In the genomic region with DNA sequence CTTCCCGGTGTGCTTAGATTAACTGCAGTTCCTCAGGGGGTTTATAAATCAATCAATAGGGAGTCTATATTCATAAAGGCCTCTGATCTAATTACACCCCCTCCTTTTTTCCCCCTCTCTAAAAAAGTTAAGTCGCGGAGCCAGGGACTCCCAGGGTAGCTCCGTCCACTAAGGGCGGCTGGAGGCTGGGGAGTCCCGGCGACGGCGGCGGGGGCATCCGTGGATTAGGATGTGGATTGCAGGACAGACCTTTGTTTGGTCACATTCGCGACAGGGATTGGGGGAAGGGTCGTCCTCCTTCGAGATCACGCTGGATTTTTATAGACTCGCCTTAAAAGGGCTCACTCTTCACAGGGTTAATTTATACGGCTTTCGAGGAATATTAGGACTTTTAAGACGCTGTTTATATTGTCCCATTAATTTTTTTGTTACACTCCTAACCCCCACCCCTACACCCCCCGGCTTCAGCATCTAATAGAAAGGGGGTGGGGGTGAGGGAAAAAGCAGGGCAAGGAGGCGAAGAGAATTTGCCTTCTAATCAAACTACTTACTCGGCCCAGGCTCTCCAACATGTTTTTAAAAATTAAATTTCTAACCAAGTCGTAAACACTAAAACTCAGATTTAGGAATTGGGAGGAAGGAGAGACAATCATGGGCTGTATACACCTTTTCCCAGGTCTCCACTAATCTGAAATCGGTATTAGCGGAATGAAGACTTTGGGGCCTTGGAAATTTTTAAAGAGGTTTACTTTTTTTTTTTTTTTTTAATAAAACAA, we compare ENCODE assay signal across 22 cellular contexts. TPM values are rescaled to one million over a fixed set of nuclear protein-coding genes. Genes with fewer than 3 reads are reported as not detected.
A peak's percentile ranks its signal among the peaks of the same experiment; 100 is the strongest.
DNase-seq lines count a peak whose midpoint lies in the region; FAIRE-seq and TF ChIP-seq lines count a peak whose summit lies in the region.
"Had no signal": no experiment of that assay in that cellular context is flagged by ENCODE, and none has a peak within 500 bp of the region (broad histone marks: within the 10 kb centered on the region; RNA-seq: fewer than 3 reads in every experiment).

No MANE protein-coding gene starts in this region.

- H2BK20ac ChIP-seq in H1 (ENCODE audit: low read length): no peak overlapping the region

- H3K18ac ChIP-seq in H1 (ENCODE audit: extremely low read depth, low read length): no peak overlapping the region
- no peak overlapping the region for H3K18ac ChIP-seq in neuronal stem cell (ENCODE audit: low read length)

- no peak overlapping the region for H2AFZ ChIP-seq in H1 (ENCODE audit: low read length)
- no peak overlapping the region for H2AFZ ChIP-seq in neuronal stem cell (ENCODE audit: low read length)

- no peak overlapping the region for H4K5ac ChIP-seq in H1 (ENCODE audit: insufficient read length, low read depth, low read length)

- H3K36me3 ChIP-seq in HUES48 (ENCODE audit: control insufficient read depth, insufficient read depth, low read length): no peaks in the 10 kb centered on the region
- H3K36me3 ChIP-seq in H1 (ENCODE audit: control insufficient read depth in 2 of 4, insufficient read depth in 4 of 4, low read length in 3 of 4): peaks cover 0 to 2% (median 0%) of the 10 kb centered on the region in 4 experiments; a peak in 1 of 8 replicates
- H3K36me3 ChIP-seq in neuronal stem cell (replicated peaks in 1 of 2; ENCODE audit: control insufficient read depth in 2 of 2, insufficient read depth in 2 of 2, low read length in 2 of 2): no peaks in the 10 kb centered on the region
- no peaks in the 10 kb centered on the region for H3K36me3 ChIP-seq in MG63
- H3K36me3 ChIP-seq: heart right ventricle had no signal

- H3K9me3 ChIP-seq in HUES48 (ENCODE audit: control insufficient read depth, insufficient read depth, low read length) (no peaks in the 10 kb centered on the region), H1 (ENCODE audit: insufficient read depth in 2 of 2, low read depth in 1 of 2, low read length in 1 of 2) (no peaks in the 10 kb centered on the region), neuronal stem cell (replicated peaks in 1 of 2; ENCODE audit: control insufficient read depth in 2 of 2, insufficient read depth in 1 of 2, low read depth in 1 of 2, low read length in 2 of 2) (peaks cover 0 to 2% of the 10 kb centered on the region in 2 donors), MG63 (no peaks in the 10 kb centered on the region)
- H3K9me3 ChIP-seq: heart right ventricle had no signal

- H4K20me1 ChIP-seq in H1 (replicated peaks in 1 of 2; ENCODE audit: control insufficient read depth in 1 of 2, insufficient read depth in 2 of 2, low read length in 2 of 2): peaks cover 0 to 26% of the 10 kb centered on the region in 2 experiments

- WGBS in H1 (ENCODE audit: extremely low coverage in 1 of 2, insufficient coverage in 1 of 2, insufficient read length in 1 of 2, insufficient replicate concordance in 2 of 2, low coverage in 1 of 2, low lambda C conversion rate in 2 of 2, missing lambda C conversion rate in 1 of 2), 2 experiments: 2% methylated on average over 26 of the region's 26 CpGs; no CpG with 5 or more reads in 1 of the 2 experiments
- WGBS in neuronal stem cell (ENCODE audit: extremely low coverage in 2 of 2, insufficient read length in 2 of 2, insufficient replicate concordance in 1 of 2), 2 donors: no CpG with 5 or more reads among the region's 26 CpGs

- no peak for FAIRE-seq in H1 (lab: Jason Lieb, UNC)
- FAIRE-seq: bronchial epithelial cell had no signal

- H3K4ac ChIP-seq in H1 (replicated peaks; ENCODE audit: insufficient read length, low read depth, low read length): no peak overlapping the region
- no peak overlapping the region for H3K4ac ChIP-seq in neuronal stem cell (ENCODE audit: low read length)

- no peak overlapping the region; the same call in 1 of the 2 replicates for H2BK12ac ChIP-seq in H1 (ENCODE audit: low read depth, low read length)
- no peak overlapping the region for H2BK12ac ChIP-seq in neuronal stem cell (ENCODE audit: low read length)

- no peak for TF ChIP-seq CTCF in H1 (IDR thresholded peaks at IDR 0.05; ENCODE audit: control extremely low read depth in 1 of 3, insufficient read depth in 1 of 3, low read depth in 1 of 3, low read length in 3 of 3)

- H3K79me1 ChIP-seq in H1 (ENCODE audit: low read depth, low read length): no peaks in the 10 kb centered on the region
- H3K79me1 ChIP-seq in neuronal stem cell (ENCODE audit: low read depth, low read length): no peaks in the 10 kb centered on the region

- H3K4me3 ChIP-seq in HUES48 (ENCODE audit: low read depth, low read length) (peak overlapping the region; percentile 66), H1 (ENCODE audit: extremely low read depth in 1 of 4, insufficient read depth in 2 of 4, low read depth in 3 of 4, low read length in 4 of 4) (peak overlapping the region in 1 of 4 experiments; percentile 59; a peak in 2 of 8 replicates), neuronal stem cell (ENCODE audit: low read length in 2 of 2) (no peak overlapping the region), MG63 (no peak overlapping the region)
- H3K4me3 ChIP-seq: heart right ventricle, SK-N-MC had no signal

- H2BK120ac ChIP-seq in H1 (replicated peaks; ENCODE audit: low read depth, low read length): no peak overlapping the region
- H2BK120ac ChIP-seq in neuronal stem cell (ENCODE audit: low read depth, low read length): no peak overlapping the region

- H3K4me1 ChIP-seq in HUES48 (ENCODE audit: control insufficient read depth, insufficient read depth, low read length): peaks cover 52% of the 10 kb centered on the region
- peaks cover 4 to 40% (median 21%) of the 10 kb centered on the region in 4 experiments for H3K4me1 ChIP-seq in H1 (replicated peaks in 1 of 4; ENCODE audit: control insufficient read depth in 3 of 4, insufficient read depth in 4 of 4, low read length in 3 of 4)
- H3K4me1 ChIP-seq in neuronal stem cell (ENCODE audit: control insufficient read depth in 2 of 2, insufficient read depth in 1 of 2, low read depth in 1 of 2, low read length in 2 of 2): peaks cover 0 to 19% of the 10 kb centered on the region in 2 donors

- peak overlapping the region; percentile 62 for H3K9ac ChIP-seq in HUES48 (ENCODE audit: low read depth, low read length)
- H3K9ac ChIP-seq in H1 (replicated peaks in 1 of 4; ENCODE audit: extremely low read depth in 1 of 4, low read depth in 3 of 4, low read length in 3 of 4): no peak overlapping the region
- H3K9ac ChIP-seq in neuronal stem cell (ENCODE audit: low read depth, low read length, poor library complexity): no peak overlapping the region

- H3K79me2 ChIP-seq in H1 (ENCODE audit: control insufficient read depth in 1 of 2, insufficient read depth in 2 of 2, low read length in 2 of 2): no peaks in the 10 kb centered on the region

- no peak overlapping the region for H3K23ac ChIP-seq in H1 (ENCODE audit: insufficient read length)
- no peak overlapping the region for H3K23ac ChIP-seq in neuronal stem cell (ENCODE audit: low read depth, low read length, poor library complexity)

- H3K56ac ChIP-seq in H1 (replicated peaks; ENCODE audit: insufficient read length, low read depth, low read length): no peak overlapping the region

- H3K23me2 ChIP-seq in H1 (ENCODE audit: low read depth, low read length): peaks cover 12% of the 10 kb centered on the region; the same call in 1 of the 2 replicates

- no peak overlapping the region for H2BK15ac ChIP-seq in H1 (ENCODE audit: low read length)
- H2BK15ac ChIP-seq in neuronal stem cell (ENCODE audit: low read length): no peak overlapping the region

- CTCF ChIA-PET in H1 (lab: Charles Lee; ENCODE audit: partially characterized antibody): interaction anchor here (0.7 to 1.5 kb wide), 3 partner anchors 15 to 696 kb away, joined by 4 to 5 read pairs (median 4); no protein-coding TSS in a partner anchor

- H4K8ac ChIP-seq in H1 (ENCODE audit: extremely low read depth, insufficient read depth, low read length) (no peak overlapping the region), neuronal stem cell (ENCODE audit: low read depth, low read length) (no peak overlapping the region)

- no peak overlapping the region for H3K14ac ChIP-seq in H1 (ENCODE audit: insufficient read length)
- H3K14ac ChIP-seq in neuronal stem cell (ENCODE audit: low read length): no peak overlapping the region

- DNase-seq in H1 (ENCODE audit: low read depth in 1 of 2, low spot score in 2 of 2) (peak in 1 of 2 experiments; percentile 68), iPS-NIHi11 (ENCODE audit: low spot score) (peak; percentile 37), neuronal stem cell (ENCODE audit: low spot score) (peak; percentile 32), putamen (ENCODE audit: low spot score) (no peak), MG63 (no peak)
- no peak for DNase-seq in stimulated activated CD4-positive, alpha-beta T cell treated with anti-CD3 and anti-CD28 coated beads, Interleukin-1b, Interleukin-23, amount 100 ng/mL, for 48 hours
- DNase-seq: activated CD4-positive, alpha-beta T cell treated with anti-CD3 and anti-CD28 coated beads for 36 hours; activated naive CD4-positive, alpha-beta T cell treated with anti-CD3 and anti-CD28 coated beads for 36 hours; activated T-cell treated with anti-CD3 and anti-CD28 coated beads, Interleukin-2, amount 50 U/mL, for 4 hours; amygdala; Calu3; cortex of kidney; heart right ventricle; NCI-H1417; NCI-H2081 treated with DMSO at 0.1 percent for 48 hours; NCI-H446; stimulated activated CD4-positive, alpha-beta T cell treated with anti-CD3 and anti-CD28 coated beads, Interleukin-12 subunit alpha, Interleukin-12 subunit beta, amount 100 ng/mL, for 4 hours had no signal

- peak in 1 of 2 experiments; percentile 63; a peak in 1 of 3 replicates for TF ChIP-seq EP300 in H1 (IDR thresholded peaks at IDR 0.05; ENCODE audit: borderline replicate concordance in 1 of 2, low read depth in 2 of 2, low read length in 2 of 2)

- H2BK5ac ChIP-seq in H1 (ENCODE audit: low read depth, low read length) (no peak overlapping the region), neuronal stem cell (ENCODE audit: low read length) (no peak overlapping the region)

- H3K27me3 ChIP-seq in HUES48 (ENCODE audit: control insufficient read depth, insufficient read depth, low read length) (peaks cover 95% of the 10 kb centered on the region), H1 (replicated peaks in 1 of 4; ENCODE audit: control insufficient read depth in 3 of 4, extremely low read depth in 1 of 4, insufficient read depth in 3 of 4, low read length in 3 of 4) (peaks cover 68 to 100% (median 93%) of the 10 kb centered on the region in 4 experiments), neuronal stem cell (ENCODE audit: control insufficient read depth in 3 of 3, insufficient read depth in 3 of 3, low read depth in 1 of 3, low read length in 3 of 3) (peaks cover 45 to 89% (median 86%) of the 10 kb centered on the region in 3 experiments), MG63 (no peaks in the 10 kb centered on the region)

- no peak overlapping the region for H4K91ac ChIP-seq in H1 (replicated peaks; ENCODE audit: insufficient read length, low read length)
- no peak overlapping the region for H4K91ac ChIP-seq in neuronal stem cell (ENCODE audit: low read depth, low read length, poor library complexity)

- TF ChIP-seq POLR2A in H1 (IDR thresholded peaks at IDR 0.05; ENCODE audit: control extremely low read depth in 1 of 2, low read depth in 2 of 2, low read length in 2 of 2): no peak

- H3K27ac ChIP-seq in HUES48 (ENCODE audit: low read depth, low read length): peak overlapping the region; percentile 93
- H3K27ac ChIP-seq in H1 (ENCODE audit: low read depth, low read length): no peak overlapping the region
- H3K27ac ChIP-seq in neuronal stem cell (replicated peaks; ENCODE audit: low read length): no peak overlapping the region
- H3K27ac ChIP-seq: C4-2B, heart right ventricle, SK-N-MC had no signal

- POLR2A ChIA-PET in H1 (lab: Charles Lee; ENCODE audit: partially characterized antibody): interaction anchor here (1.6 to 3.5 kb wide), 3 partner anchors 13 to 26 kb away, joined by 9 to 13 read pairs (median 12); no protein-coding TSS in a partner anchor

- H3K4me2 ChIP-seq in H1 (ENCODE audit: insufficient read depth in 1 of 2, low read depth in 2 of 2, low read length in 2 of 2) (peak overlapping the region; percentile 80 to 91), neuronal stem cell (ENCODE audit: insufficient read depth, low read length, poor library complexity, severe bottlenecking) (no peak overlapping the region)

- no peak for TF ChIP-seq RAD21 in H1 (IDR thresholded peaks at IDR 0.05 in 1 of 2, conservative IDR thresholded peaks at IDR 0.05 in 1 of 2; ENCODE audit: low read depth in 2 of 2, low read length in 2 of 2)

- no peak overlapping the region for H2AK5ac ChIP-seq in H1 (ENCODE audit: low read depth, low read length)
- no peak overlapping the region for H2AK5ac ChIP-seq in neuronal stem cell (ENCODE audit: low read depth, low read length)

RNA-seq across cellular contexts. Expression of a gene that starts 8.5 kb away (rescaled TPM):
- total RNA-seq in H1 (2021; fragmentation: NEBNext Ultra II Directional; extraction: Animal tissue kit (Norgen Biotek cat#: 25700)): 0.44 and 0.67 TPM in 2 replicates
- 0.09 and 0.31 TPM in 2 replicates for polyA plus RNA-seq in H1 (2011; rRNA removed)
- 0.08 TPM for polyA plus RNA-seq in H1 (2011; cell fraction: cytosol; rRNA removed)
- polyA plus RNA-seq in H1 (2011; cell fraction: nucleus; rRNA removed): 0.13 TPM
- polyA plus RNA-seq in H1 (2012, experiment 1 of 2): 0.14 to 0.50 TPM (median 0.25 TPM) in 4 replicates
- polyA plus RNA-seq in H1 (2012, experiment 2 of 2): 0.26 TPM
- 0.85 TPM for polyA plus RNA-seq in H1 (2013, experiment 1 of 2)
- polyA plus RNA-seq in H1 (2013, experiment 2 of 2): 0.64 TPM
- not detected in 2 replicates for polyA minus RNA-seq in H1 (2011; rRNA and poly(A)+ RNA removed)
- polyA minus RNA-seq in H1 (2011; cell fraction: cytosol; rRNA and poly(A)+ RNA removed): not detected
- 0.40 TPM for polyA minus RNA-seq in H1 (2011; cell fraction: nucleus; rRNA and poly(A)+ RNA removed)
- not detected for polyA plus RNA-seq in neuronal stem cell (2013, experiment 1 of 2)
- polyA plus RNA-seq in neuronal stem cell (2013, experiment 2 of 2): 0.04 TPM
- total RNA-seq in MG63 (2014; rRNA removed; shearing (Covaris generic); ENCODE audit: low replicate concordance): 4.5 and 6.7 TPM in 2 replicates
- total RNA-seq: activated naive CD4-positive, alpha-beta T cell treated with anti-CD3 and anti-CD28 coated beads for 36 hours; activated T-cell treated with anti-CD3 and anti-CD28 coated beads, Interleukin-2, amount 50 U/mL, for 4 hours; Calu3; lung microvascular endothelial cell had no signal

Comparison
In these comparisons a context has a peak if more than half of its experiments do, and no peak if none do; other contexts are left out.
1. DNase-seq: peak in iPS-NIHi11 (single experiment) and neuronal stem cell (single experiment); none in putamen (single experiment), MG63 (single experiment) and stimulated activated CD4-positive, alpha-beta T cell treated with anti-CD3 and anti-CD28 coated beads, Interleukin-1b, Interleukin-23, amount 100 ng/mL, for 48 hours (single experiment).